ENCODE assay signal across 29 cellular contexts in genomic region chr1:219310181-219310728, GRCh38.
DNase-seq lines count a peak whose midpoint lies in the region; ATAC-seq and TF ChIP-seq lines count a peak whose summit lies in the region.
"Had no signal": no experiment of that assay in that cellular context is flagged by ENCODE, and none has a peak within 500 bp of the region (broad histone marks: within the 10 kb centered on the region; RNA-seq: fewer than 3 reads in every experiment).

No MANE protein-coding gene starts in this region.

- H2AFZ ChIP-seq in neuronal stem cell (ENCODE audit: low read length) = no peak overlapping the region
- H2AFZ ChIP-seq: parathyroid adenoma had no signal

- no peak overlapping the region for H3K9ac ChIP-seq in neuronal stem cell (ENCODE audit: low read depth, low read length, poor library complexity)
- H3K9ac ChIP-seq: parathyroid adenoma, SK-N-SH had no signal

- H2BK15ac ChIP-seq in neuronal stem cell (ENCODE audit: low read length) = no peak overlapping the region

- no peaks in the 10 kb centered on the region for H3K79me1 ChIP-seq in neuronal stem cell (ENCODE audit: low read depth, low read length)

- no peak overlapping the region for H2BK5ac ChIP-seq in neuronal stem cell (ENCODE audit: low read length)

- H3K27ac Mint-ChIP-seq in nephron = peak overlapping the region in 2 of 3 experiments; percentile 31 to 84
- H3K27ac Mint-ChIP-seq: activated CD4-positive, alpha-beta T cell treated with anti-CD3 and anti-CD28 coated beads, Interleukin-2, amount 10 ng/mL, durations not matched to agents 24 days and 14 days; activated CD8-positive, alpha-beta memory T cell treated with anti-CD3 and anti-CD28 coated beads, Interleukin-2, amount 10 ng/mL, durations not matched to agents 7 days and 5 days; activated naive CD4-positive, alpha-beta T cell treated with anti-CD3 and anti-CD28 coated beads, Interleukin-2, amount 10 ng/mL, durations not matched to agents 7 days and 5 days; natural killer cell treated with Interleukin-12 subunit alpha and Interleukin-12 subunit beta and Interleukin-15 and Interleukin-18, amount 100 ng/mL, for 72 hours had no signal

- WGBS in neuronal stem cell (ENCODE audit: extremely low coverage in 2 of 2, insufficient read length in 2 of 2, insufficient replicate concordance in 1 of 2), 2 donors = no CpG with 5 or more reads among the region's 1 CpG

- H2BK12ac ChIP-seq in neuronal stem cell (ENCODE audit: low read length) = no peak overlapping the region

- H3K4me2 ChIP-seq in neuronal stem cell (ENCODE audit: insufficient read depth, low read length, poor library complexity, severe bottlenecking) = no peak overlapping the region
- H3K4me2 ChIP-seq: SK-N-SH had no signal

- H3K9me3 Mint-ChIP-seq in nephron = peaks cover 31% of the 10 kb centered on the region
- H3K9me3 Mint-ChIP-seq: activated naive CD4-positive, alpha-beta T cell treated with anti-CD3 and anti-CD28 coated beads, Interleukin-2, amount 10 ng/mL, durations not matched to agents 7 days and 5 days had no signal

- H3K4me1 Mint-ChIP-seq in nephron = no peaks in the 10 kb centered on the region
- H3K4me1 Mint-ChIP-seq: activated CD4-positive, alpha-beta T cell treated with anti-CD3 and anti-CD28 coated beads, Interleukin-2, amount 10 ng/mL, durations not matched to agents 24 days and 14 days; activated CD8-positive, alpha-beta memory T cell treated with anti-CD3 and anti-CD28 coated beads, Interleukin-2, amount 10 ng/mL, durations not matched to agents 7 days and 5 days; activated naive CD4-positive, alpha-beta T cell treated with anti-CD3 and anti-CD28 coated beads, Interleukin-2, amount 10 ng/mL, durations not matched to agents 7 days and 5 days had no signal

- no peak overlapping the region for H2BK120ac ChIP-seq in neuronal stem cell (ENCODE audit: low read depth, low read length)

- H3K36me3 Mint-ChIP-seq in nephron (ENCODE audit: low read depth) = peaks cover 25% of the 10 kb centered on the region
- H3K36me3 Mint-ChIP-seq: activated CD8-positive, alpha-beta memory T cell treated with anti-CD3 and anti-CD28 coated beads, Interleukin-2, amount 10 ng/mL, durations not matched to agents 7 days and 5 days; activated naive CD4-positive, alpha-beta T cell treated with anti-CD3 and anti-CD28 coated beads, Interleukin-2, amount 10 ng/mL, durations not matched to agents 7 days and 5 days; natural killer cell treated with Interleukin-12 subunit alpha and Interleukin-12 subunit beta and Interleukin-15 and Interleukin-18, amount 100 ng/mL, for 72 hours had no signal

- no peak overlapping the region for H3K23ac ChIP-seq in neuronal stem cell (ENCODE audit: low read depth, low read length, poor library complexity)

- H3K27me3 Mint-ChIP-seq in nephron (ENCODE audit: low read depth) = no peaks in the 10 kb centered on the region
- H3K27me3 Mint-ChIP-seq: activated CD4-positive, alpha-beta T cell treated with anti-CD3 and anti-CD28 coated beads, Interleukin-2, amount 10 ng/mL, durations not matched to agents 24 days and 14 days; activated CD8-positive, alpha-beta memory T cell treated with anti-CD3 and anti-CD28 coated beads, Interleukin-2, amount 10 ng/mL, durations not matched to agents 7 days and 5 days; activated naive CD4-positive, alpha-beta T cell treated with anti-CD3 and anti-CD28 coated beads, Interleukin-2, amount 10 ng/mL, durations not matched to agents 7 days and 5 days; natural killer cell treated with Interleukin-12 subunit alpha and Interleukin-12 subunit beta and Interleukin-15 and Interleukin-18, amount 100 ng/mL, for 72 hours had no signal

- H3K18ac ChIP-seq in neuronal stem cell (ENCODE audit: low read length) = no peak overlapping the region

- H3K4me3 ChIP-seq in fibroblast of the aortic adventitia (ENCODE audit: low read depth, low read length) (no peak overlapping the region), neuronal stem cell (ENCODE audit: low read length in 2 of 2) (no peak overlapping the region)
- H3K4me3 ChIP-seq: dorsolateral prefrontal cortex, HAP-1, right lobe of liver, thoracic aorta had no signal

- H3K9me3 ChIP-seq in neuronal stem cell (replicated peaks in 1 of 2; ENCODE audit: control insufficient read depth in 2 of 2, insufficient read depth in 1 of 2, low read depth in 1 of 2, low read length in 2 of 2) = peaks cover 0 to 7% of the 10 kb centered on the region in 2 donors
- H3K9me3 ChIP-seq: HAP-1, right lobe of liver, thoracic aorta had no signal

- H3K4ac ChIP-seq in neuronal stem cell (ENCODE audit: low read length) = no peak overlapping the region

- H4K91ac ChIP-seq in neuronal stem cell (ENCODE audit: low read depth, low read length, poor library complexity) = no peak overlapping the region

- H3K4me1 ChIP-seq in neuronal stem cell (ENCODE audit: control insufficient read depth in 2 of 2, insufficient read depth in 1 of 2, low read depth in 1 of 2, low read length in 2 of 2) = no peaks in the 10 kb centered on the region
- H3K4me1 ChIP-seq: HAP-1, parathyroid adenoma, right lobe of liver had no signal

- no peak overlapping the region for H4K8ac ChIP-seq in neuronal stem cell (ENCODE audit: low read depth, low read length)

- H3K36me3 ChIP-seq in neuronal stem cell (replicated peaks in 1 of 2; ENCODE audit: control insufficient read depth in 2 of 2, insufficient read depth in 2 of 2, low read length in 2 of 2) = no peaks in the 10 kb centered on the region
- H3K36me3 ChIP-seq: HAP-1, right lobe of liver, thoracic aorta had no signal

- TF ChIP-seq CTCF in fibroblast of the aortic adventitia (IDR thresholded peaks at IDR 0.05; ENCODE audit: insufficient read depth, low read length) (no peak), nephron (IDR thresholded peaks at IDR 0.05; ENCODE audit: unreplicated experiment in 3 of 3) (no peak)

- no peak overlapping the region for H3K27ac ChIP-seq in neuronal stem cell (replicated peaks; ENCODE audit: low read length)
- H3K27ac ChIP-seq: dorsolateral prefrontal cortex, parathyroid adenoma, right lobe of liver, thoracic aorta had no signal

- no peak overlapping the region for H3K4me3 Mint-ChIP-seq in nephron
- H3K4me3 Mint-ChIP-seq: activated CD4-positive, alpha-beta T cell treated with anti-CD3 and anti-CD28 coated beads, Interleukin-2, amount 10 ng/mL, durations not matched to agents 24 days and 14 days; activated CD8-positive, alpha-beta memory T cell treated with anti-CD3 and anti-CD28 coated beads, Interleukin-2, amount 10 ng/mL, durations not matched to agents 7 days and 5 days; activated naive CD4-positive, alpha-beta T cell treated with anti-CD3 and anti-CD28 coated beads, Interleukin-2, amount 10 ng/mL, durations not matched to agents 7 days and 5 days; natural killer cell treated with Interleukin-12 subunit alpha and Interleukin-12 subunit beta and Interleukin-15 and Interleukin-18, amount 100 ng/mL, for 72 hours had no signal

- no peak overlapping the region for H2AK5ac ChIP-seq in neuronal stem cell (ENCODE audit: low read depth, low read length)

- no peak for ATAC-seq in HG02759 (IDR thresholded peaks at IDR 0.05; ENCODE audit: unreplicated experiment)
- ATAC-seq: activated CD8-positive, alpha-beta memory T cell treated with anti-CD3 and anti-CD28 coated beads, Interleukin-2, amount 10 ng/mL, durations not matched to agents 7 days and 5 days; left cardiac atrium; natural killer cell treated with Interleukin-12 subunit alpha and Interleukin-12 subunit beta and Interleukin-15 and Interleukin-18, amount 100 ng/mL, for 72 hours had no signal

- no peak overlapping the region for H3K14ac ChIP-seq in neuronal stem cell (ENCODE audit: low read length)

- no peaks in the 10 kb centered on the region for H3K27me3 ChIP-seq in neuronal stem cell (ENCODE audit: control insufficient read depth in 3 of 3, insufficient read depth in 3 of 3, low read depth in 1 of 3, low read length in 3 of 3)
- H3K27me3 ChIP-seq: dorsolateral prefrontal cortex, right lobe of liver had no signal

- DNase-seq in DMS53 treated with DMSO at 0.1 percent for 48 hours (lab: John Stamatoyannopoulos, UW; ENCODE audit: unreplicated experiment) (peak; percentile 91), OCI-M1 (lab: John Stamatoyannopoulos, UW) (peak; percentile 13), fibroblast of the aortic adventitia (ENCODE audit: low read depth) (peak; percentile 53), NCI-H1092 treated with DMSO at 0.1 percent for 48 hours (lab: John Stamatoyannopoulos, UW) (no peak), neuronal stem cell (ENCODE audit: low spot score) (no peak)
- no peak for DNase-seq in activated CD4-positive, CD25-positive, alpha-beta regulatory T cell (lab: John Stamatoyannopoulos, UW)
- DNase-seq: activated CD4-positive, alpha-beta T cell treated with anti-CD3 and anti-CD28 coated beads, Interleukin-2, amount 10 ng/mL, durations not matched to agents 24 days and 14 days; activated CD8-positive, alpha-beta memory T cell treated with anti-CD3 and anti-CD28 coated beads, Interleukin-2, amount 10 ng/mL, durations not matched to agents 7 days and 5 days; activated naive CD4-positive, alpha-beta T cell treated with anti-CD3 and anti-CD28 coated beads, Interleukin-2, amount 10 ng/mL, durations not matched to agents 7 days and 5 days; anterior cingulate cortex; C1 segment of cervical spinal cord; central memory CD4-positive, alpha-beta T cell; dorsolateral prefrontal cortex; glutamatergic neuron; KBM-7; left cardiac atrium; MV-4-11; NCI-H187; NCI-H526 treated with DMSO at 0.1 percent for 48 hours; right lobe of liver; SK-N-SH; stimulated activated naive CD4-positive, alpha-beta T cell treated with Interleukin-2 at 50 U/mL for 16 hours; T-helper 2 cell had no signal

Comparison
In these comparisons a context has a peak if more than half of its experiments do, and no peak if none do; other contexts are left out.
1. DNase-seq: peak in DMS53 treated with DMSO at 0.1 percent for 48 hours (single experiment), OCI-M1 (single experiment) and fibroblast of the aortic adventitia (single experiment); none in NCI-H1092 treated with DMSO at 0.1 percent for 48 hours (single experiment), neuronal stem cell (single experiment) and activated CD4-positive, CD25-positive, alpha-beta regulatory T cell (0 of 4).